Comparison of ENCODE assay signal across 10 cellular contexts in genomic region chr3:179016979-179017670, GRCh38. TPM values are rescaled to one million over a fixed set of nuclear protein-coding genes. Genes with fewer than 3 reads are reported as not detected.
DNase-seq lines count a peak whose midpoint lies in the region; ATAC-seq and TF ChIP-seq lines count a peak whose summit lies in the region.
"Had no signal": no experiment of that assay in that cellular context is flagged by ENCODE, and none has a peak within 500 bp of the region (broad histone marks: within the 10 kb centered on the region; RNA-seq: fewer than 3 reads in every experiment).

No MANE protein-coding gene starts in this region.

- H3K9ac ChIP-seq in OCI-LY3 (ENCODE audit: low read length): peak overlapping the region; percentile 76

- intact Hi-C loops in naive thymus-derived CD4-positive, alpha-beta T cell (cut with micrococcal nuclease): loop anchor here in 1 of 2 donors (1.0 to 10.0 kb wide), 3 partner anchors 10 to 1588 kb away; partner anchors contain the start of genes TTC14 and USP13
- intact Hi-C loops in sigmoid colon (cut with DNase I): loop anchor here (5.0 kb wide), 1 partner anchor 130 kb away; the partner anchor contains the start of gene PIK3CA

- H3K27ac ChIP-seq in OCI-LY3 (ENCODE audit: low read length) (peak overlapping the region; percentile 96), sigmoid colon (no peak overlapping the region)
- no peak overlapping the region for H3K27ac ChIP-seq in naive thymus-derived CD4-positive, alpha-beta T cell (ENCODE audit: low read depth, low read length)
- H3K27ac ChIP-seq: ascending aorta had no signal

- peaks cover 11% of the 10 kb centered on the region for H3K36me3 ChIP-seq in OCI-LY3 (replicated peaks; ENCODE audit: low read depth, low read length)
- H3K36me3 ChIP-seq in naive thymus-derived CD4-positive, alpha-beta T cell (ENCODE audit: control insufficient read depth in 2 of 3, insufficient read depth in 3 of 3, low read length in 3 of 3): no peaks in the 10 kb centered on the region
- H3K36me3 ChIP-seq in sigmoid colon: no peaks in the 10 kb centered on the region
- H3K36me3 ChIP-seq: ascending aorta had no signal

- no peak for TF ChIP-seq POLR2A in sigmoid colon (IDR thresholded peaks at IDR 0.05)

- H3K4me1 ChIP-seq in OCI-LY3 (ENCODE audit: low read length): peaks cover 66% of the 10 kb centered on the region
- H3K4me1 ChIP-seq in naive thymus-derived CD4-positive, alpha-beta T cell (ENCODE audit: control insufficient read depth in 2 of 2, insufficient read depth in 2 of 2, low read length in 2 of 2): peaks cover 0 to 33% of the 10 kb centered on the region in 2 donors
- H3K4me1 ChIP-seq in sigmoid colon: peaks cover 0 to 16% (median 14%) of the 10 kb centered on the region in 4 donors

- H4K20me1 ChIP-seq in OCI-LY3 (ENCODE audit: insufficient read depth, low read length): no peaks in the 10 kb centered on the region

- H3K27ac Mint-ChIP-seq in naive thymus-derived CD4-positive, alpha-beta T cell: peak overlapping the region in 3 of 9 donors; percentile 4 to 69 (median 67)

- H3K27me3 Mint-ChIP-seq in naive thymus-derived CD4-positive, alpha-beta T cell: peaks cover 0 to 7% (median 0%) of the 10 kb centered on the region in 5 donors

- TF ChIP-seq CTCF in OCI-LY3 (IDR thresholded peaks at IDR 0.05; ENCODE audit: low read depth, low read length): no peak
- TF ChIP-seq CTCF in sigmoid colon (IDR thresholded peaks at IDR 0.05): no peak

- CTCF ChIA-PET in naive thymus-derived CD4-positive, alpha-beta T cell (lab: Charles Lee): interaction anchor here (1.0 to 2.8 kb wide), 5 partner anchors 11 to 304 kb away, joined by 3 to 17 read pairs (median 12); partner anchors contain the start of gene PIK3CA

- peaks cover 33% of the 10 kb centered on the region for H3K79me2 ChIP-seq in OCI-LY3 (ENCODE audit: low read length)

- H3K27me3 ChIP-seq in OCI-LY3 (ENCODE audit: low read depth, low read length) (no peaks in the 10 kb centered on the region), sigmoid colon (no peaks in the 10 kb centered on the region)
- H3K27me3 ChIP-seq in naive thymus-derived CD4-positive, alpha-beta T cell (ENCODE audit: control insufficient read depth in 2 of 2, insufficient read depth in 2 of 2, low read length in 2 of 2): no peaks in the 10 kb centered on the region
- H3K27me3 ChIP-seq: ascending aorta had no signal

- H3K9me3 ChIP-seq in OCI-LY3 (ENCODE audit: insufficient read depth, low read length) (no peaks in the 10 kb centered on the region), sigmoid colon (no peaks in the 10 kb centered on the region)
- no peaks in the 10 kb centered on the region for H3K9me3 ChIP-seq in naive thymus-derived CD4-positive, alpha-beta T cell (ENCODE audit: control insufficient read depth in 2 of 3, low read length in 3 of 3)
- H3K9me3 ChIP-seq: ascending aorta had no signal

- peaks cover 20 to 56% (median 54%) of the 10 kb centered on the region in 7 donors for H3K4me1 Mint-ChIP-seq in naive thymus-derived CD4-positive, alpha-beta T cell

- H3K4me3 ChIP-seq in OCI-LY3 (ENCODE audit: low read length) (peak overlapping the region; percentile 71), sigmoid colon (no peak overlapping the region)
- H3K4me3 ChIP-seq in naive thymus-derived CD4-positive, alpha-beta T cell (ENCODE audit: low read length): no peak overlapping the region
- H3K4me3 ChIP-seq: ascending aorta had no signal

- peaks cover 0 to 4% (median 0%) of the 10 kb centered on the region in 5 donors for H3K36me3 Mint-ChIP-seq in naive thymus-derived CD4-positive, alpha-beta T cell

- TF ChIP-seq EP300 in sigmoid colon (IDR thresholded peaks at IDR 0.05): no peak

- H3K9me3 Mint-ChIP-seq in naive thymus-derived CD4-positive, alpha-beta T cell: no peaks in the 10 kb centered on the region

- H2AFZ ChIP-seq in OCI-LY3 (ENCODE audit: low read depth, low read length): no peak overlapping the region

- POLR2A ChIA-PET in naive thymus-derived CD4-positive, alpha-beta T cell (lab: Charles Lee): interaction anchor here (2.9 kb wide), 1 partner anchor 131 kb away, joined by 23 read pairs; the partner anchor contains the start of gene PIK3CA

- in situ Hi-C loops in ACHN (cut with HindIII; ENCODE audit: low pct_ligation_motif_present, low pct_unique_long_range_greater_than_20kb, low sequenced_read_pairs): no loop called here

- H3K4me2 ChIP-seq in OCI-LY3 (ENCODE audit: low read length): peak overlapping the region; percentile 95

- ATAC-seq in GM18907 (IDR thresholded peaks at IDR 0.05; ENCODE audit: unreplicated experiment) (peak; percentile 75), HG02870 (IDR thresholded peaks at IDR 0.05; ENCODE audit: unreplicated experiment) (peak; percentile 57)
- ATAC-seq in naive thymus-derived CD4-positive, alpha-beta T cell: no peak

- WGBS in sigmoid colon, 2 donors: 71 to 81% methylated on average over 9 of the region's 9 CpGs

- DNase-seq in ACHN (peak; percentile 20), NCI-H526 (lab: John Stamatoyannopoulos, UW) (no peak), sigmoid colon (no peak), NCI-H2081 treated with DMSO at 0.1 percent for 48 hours (lab: John Stamatoyannopoulos, UW) (no peak)
- no peak for DNase-seq in naive thymus-derived CD4-positive, alpha-beta T cell
- DNase-seq: SHP77 treated with DMSO at 0.1 percent for 48 hours had no signal

- H3K4me3 Mint-ChIP-seq in naive thymus-derived CD4-positive, alpha-beta T cell: peak overlapping the region in 5 of 10 donors; percentile 13 to 62 (median 56)

RNA-seq across cellular contexts. Expression of gene ZMAT3, which starts 54.5 kb away (rescaled TPM):
- total RNA-seq in naive thymus-derived CD4-positive, alpha-beta T cell: 10 to 100 TPM; 20.6 to 23.7 (median 21.7) TPM
- 10 to 100 TPM; 16.7 to 26.0 TPM for polyA plus RNA-seq in naive thymus-derived CD4-positive, alpha-beta T cell
- total RNA-seq in sigmoid colon: 10 to 100 TPM; 12.4 to 16.9 (median 14.7) TPM
- 1 to 10 TPM; 2.4 to 3.8 (median 3.0) TPM for polyA plus RNA-seq in sigmoid colon
